Comparison of ENCODE assay signal across 8 cellular contexts in genomic region chr18:38940863-38941531, GRCh38.
DNase-seq lines count a peak whose midpoint lies in the region; ATAC-seq, FAIRE-seq and TF ChIP-seq lines count a peak whose summit lies in the region.

No MANE protein-coding gene starts in this region.

- peak overlapping the region; percentile 69 to 79 (median 75) for H3K4me3 Mint-ChIP-seq in T-cell

- TF ChIP-seq RAD21 in K562 (CRISPR knock-in tag; conservative IDR thresholded peaks at IDR 0.05 in 1 of 2, IDR thresholded peaks at IDR 0.05 in 1 of 2): no peak

- H4K20me1 ChIP-seq in K562 (replicated peaks; ENCODE audit: control insufficient read depth, insufficient read depth, low read length): no peaks in the 10 kb centered on the region

- TF ChIP-seq EP300 in K562 (IDR thresholded peaks at IDR 0.05; ENCODE audit: low read length) (no peak), stomach (IDR thresholded peaks at IDR 0.05) (no peak)

- no peak for TF ChIP-seq CTCF in K562 (IDR thresholded peaks at IDR 0.05 in 2 of 3, conservative IDR thresholded peaks at IDR 0.05 in 1 of 3; ENCODE audit: insufficient read depth in 2 of 3, low read depth in 1 of 3, low read length in 3 of 3)
- TF ChIP-seq CTCF in retinal pigment epithelial cell (conservative IDR thresholded peaks at IDR 0.05; ENCODE audit: low read depth, low read length): no peak
- no peak for TF ChIP-seq CTCF in stomach (IDR thresholded peaks at IDR 0.05)

- no peaks in the 10 kb centered on the region for H3K79me2 ChIP-seq in K562 (ENCODE audit: control insufficient read depth, insufficient read depth, low read length)

- BruUV-seq in K562 (replicated peaks; lab: Mats Ljungman, UMichigan): no TSS peak

- H3K36me3 Mint-ChIP-seq in T-cell: no peaks in the 10 kb centered on the region

- peaks cover 0 to 15% (median 5%) of the 10 kb centered on the region in 3 donors for H3K9me3 Mint-ChIP-seq in T-cell

- H3K9me3 ChIP-seq in K562 (replicated peaks; ENCODE audit: control insufficient read depth, insufficient read depth, low read depth, low read length) (no peaks in the 10 kb centered on the region), stomach (peaks cover 0 to 22% (median 5%) of the 10 kb centered on the region in 4 donors)

- peak overlapping the region; percentile 49 for H3K4me2 ChIP-seq in K562 (ENCODE audit: insufficient read depth, low read length)

- in situ Hi-C loops in K562 (cut with MboI): no loop called here

- no peak overlapping the region for H3K9ac ChIP-seq in K562 (ENCODE audit: insufficient read depth in 1 of 2, low read depth in 2 of 2, low read length in 2 of 2)

- FAIRE-seq in K562 (lab: Jason Lieb, UNC): no peak

- POLR2A ChIA-PET in T-cell (lab: Charles Lee): no interaction called here
- POLR2A ChIA-PET in K562 (lab: Yijun Ruan, JAX): interaction anchor here (0.6 kb wide), 1 partner anchor 54 kb away, joined by 3 read pairs; no protein-coding TSS in a partner anchor

- peak overlapping the region; percentile 94 to 96 for H3K27ac Mint-ChIP-seq in T-cell

- DNase-seq in CD1c-positive myeloid dendritic cell (ENCODE audit: extremely low spot score): peak; percentile 88
- peak in 31 of 34 experiments; percentile 2 to 53 (median 30) for DNase-seq in T-cell
- peak in 3 of 4 experiments; percentile 12 to 36 (median 15) for DNase-seq in K562 (ENCODE audit: extremely low read depth in 1 of 4, low spot score in 3 of 4)
- DNase-seq in retinal pigment epithelial cell (ENCODE audit: low read depth): peak; percentile 91
- DNase-seq in stomach: no peak
- no peak for DNase-seq in NCI-H510A treated with DMSO at 0.1 percent for 48 hours (lab: John Stamatoyannopoulos, UW)

- H3K27ac ChIP-seq in K562 (ENCODE audit: extremely low read depth, low read depth, low read length) (no peak overlapping the region), stomach (peak overlapping the region in 1 of 5 donors; percentile 20)

- no peaks in the 10 kb centered on the region for H3K36me3 ChIP-seq in K562 (ENCODE audit: control insufficient read depth, insufficient read depth, low read length)
- H3K36me3 ChIP-seq in stomach: no peaks in the 10 kb centered on the region

- H3K27me3 ChIP-seq in K562 (ENCODE audit: control insufficient read depth in 2 of 2, insufficient read depth in 2 of 2, low read length in 2 of 2): no peaks in the 10 kb centered on the region
- no peaks in the 10 kb centered on the region for H3K27me3 ChIP-seq in stomach

- intact Hi-C loops in K562 (cut with micrococcal nuclease): no loop called here
- intact Hi-C loops in stomach (cut with DNase I; ENCODE audit: low total_unique reads): no loop called here

- WGBS in K562 (ENCODE audit: insufficient coverage, low coverage, missing lambda C conversion rate): 5% methylated on average over 13 of the region's 13 CpGs
- 69 to 77% (median 76%) methylated on average over 13 of the region's 13 CpGs for WGBS in stomach, 5 donors

- H3K4me1 Mint-ChIP-seq in T-cell: peaks cover 23 to 35% (median 32%) of the 10 kb centered on the region in 3 donors

- CTCF ChIA-PET in T-cell (lab: Charles Lee) (no interaction called here), K562 (lab: Yijun Ruan, JAX; ENCODE audit: low intra/inter-chr PET ratio) (interaction anchor here (0.7 kb wide), 1 partner anchor 9 kb away, joined by 3 read pairs; no protein-coding TSS in a partner anchor)

- peak; percentile 83 for ATAC-seq in GM19397 (IDR thresholded peaks at IDR 0.05; ENCODE audit: unreplicated experiment)
- peak; percentile 80 for ATAC-seq in HG03460 (IDR thresholded peaks at IDR 0.05; ENCODE audit: unreplicated experiment)
- peak; percentile 81 to 91 (median 88) for ATAC-seq in T-cell (replicated peaks in 1 of 4)
- ATAC-seq in K562: peak; percentile 41; the same call in 2 of the 3 replicates

- no peaks in the 10 kb centered on the region for H3K9me1 ChIP-seq in K562 (ENCODE audit: control insufficient read depth, insufficient read depth, low read length)

- H3K4me1 ChIP-seq in K562 (replicated peaks in 1 of 2; ENCODE audit: control insufficient read depth in 2 of 2, insufficient read depth in 2 of 2, low read length in 2 of 2) (no peaks in the 10 kb centered on the region), stomach (no peaks in the 10 kb centered on the region)

- TF ChIP-seq POLR2A in K562 (conservative IDR thresholded peaks at IDR 0.05) (no peak), stomach (IDR thresholded peaks at IDR 0.05) (no peak)

- H2AFZ ChIP-seq in K562 (ENCODE audit: low read depth, low read length): 0 out of 2 replicates have a peak overlapping the region, but pooled peaks have one; percentile 53

- no peaks in the 10 kb centered on the region for H3K27me3 Mint-ChIP-seq in T-cell

- peak overlapping the region; percentile 16 for H3K4me3 ChIP-seq in K562
- no peak overlapping the region for H3K4me3 ChIP-seq in retinal pigment epithelial cell (ENCODE audit: low read length)
- peak overlapping the region in 2 of 4 donors; percentile 10 to 16 for H3K4me3 ChIP-seq in stomach

TF ChIP-seq in K562, 482 proteins besides CTCF, POLR2A, EP300 and RAD21 (continues in another document):
- TF ChIP-seq JUNB (CRISPR knock-in tag; conservative IDR thresholded peaks at IDR 0.05): peak; percentile 79
- peak; percentile 76 for TF ChIP-seq GABPA (tag; conservative IDR thresholded peaks at IDR 0.05; ENCODE audit: low read depth)
- TF ChIP-seq TCF7 (IDR thresholded peaks at IDR 0.05; ENCODE audit: borderline replicate concordance): no peak
- TF ChIP-seq FOSL1 (tag; conservative IDR thresholded peaks at IDR 0.05): peak; percentile 85
- no peak for TF ChIP-seq HMGXB4 (CRISPR knock-in tag; IDR thresholded peaks at IDR 0.05)
- peak; percentile 93 for TF ChIP-seq FOXM1 (IDR thresholded peaks at IDR 0.05; ENCODE audit: low read depth)
- no peak for TF ChIP-seq FOXM1 (CRISPR knock-in tag; IDR thresholded peaks at IDR 0.05; ENCODE audit: low read depth)
- TF ChIP-seq FOXK1 (CRISPR knock-in tag; IDR thresholded peaks at IDR 0.05; ENCODE audit: borderline replicate concordance): no peak

Comparison
In these comparisons a context has a peak if more than half of its experiments do, and no peak if none do; other contexts are left out.
1. DNase-seq: peak in CD1c-positive myeloid dendritic cell (single experiment), T-cell (31 of 34), K562 (3 of 4) and retinal pigment epithelial cell (single experiment); none in stomach (single experiment) and NCI-H510A treated with DMSO at 0.1 percent for 48 hours (single experiment).
2. Peak in every context shown above with its lines, with median percentiles within 50 percentile points of each other: ATAC-seq.